Comparison of ENCODE assay signal across 9 cellular contexts in genomic region chr17:75679706-75680201, GRCh38. TPM values are rescaled to one million over a fixed set of nuclear protein-coding genes. Genes with fewer than 3 reads are reported as not detected.
DNase-seq lines count a peak whose midpoint lies in the region; ATAC-seq and TF ChIP-seq lines count a peak whose summit lies in the region.
"Had no signal": no experiment of that assay in that cellular context is flagged by ENCODE, and none has a peak within 500 bp of the region (broad histone marks: within the 10 kb centered on the region; RNA-seq: fewer than 3 reads in every experiment).

No MANE protein-coding gene starts in this region.

- DNase-seq in dermis microvascular lymphatic vessel endothelial cell (ENCODE audit: low read depth in 2 of 2) (peak; percentile 94 to 97), mesenchymal stem cell (peak; percentile 32)
- DNase-seq: NCI-H526 treated with DMSO at 0.1 percent for 48 hours had no signal

- TF ChIP-seq CTCF in 22Rv1 (IDR thresholded peaks at IDR 0.05) (no peak), LNCAP (IDR thresholded peaks at IDR 0.05) (peak; percentile 49)

- H2AK5ac ChIP-seq in mesenchymal stem cell (ENCODE audit: low read length, severe bottlenecking), result peak overlapping the region; percentile 95

- ATAC-seq in GM19023 (IDR thresholded peaks at IDR 0.05; ENCODE audit: unreplicated experiment) (no peak), HG02973 (IDR thresholded peaks at IDR 0.05; ENCODE audit: unreplicated experiment) (no peak), GM21367 (IDR thresholded peaks at IDR 0.05; ENCODE audit: unreplicated experiment) (no peak), HG03045 (IDR thresholded peaks at IDR 0.05; ENCODE audit: unreplicated experiment) (no peak)

- peaks cover 24% of the 10 kb centered on the region for H3K4me1 ChIP-seq in mesenchymal stem cell (ENCODE audit: control insufficient read depth, insufficient read depth, low read depth, low read length)

- no peak overlapping the region for H3K4ac ChIP-seq in mesenchymal stem cell (ENCODE audit: low read depth in 1 of 2, low read length in 2 of 2)

- no peak overlapping the region for H3K23ac ChIP-seq in mesenchymal stem cell (ENCODE audit: low read length in 2 of 2)

- no peak overlapping the region for H3K18ac ChIP-seq in mesenchymal stem cell (ENCODE audit: low read depth in 1 of 2, low read length in 2 of 2)

- 77% methylated on average over 11 of the region's 11 CpGs for WGBS in mesenchymal stem cell

- no peak overlapping the region for H2BK5ac ChIP-seq in mesenchymal stem cell (ENCODE audit: low read depth, low read length, poor library complexity, severe bottlenecking)

- no peaks in the 10 kb centered on the region for H3K27me3 ChIP-seq in mesenchymal stem cell (ENCODE audit: control insufficient read depth in 1 of 2, insufficient read depth in 1 of 2, low read length in 2 of 2)

- no peak overlapping the region for H4K8ac ChIP-seq in mesenchymal stem cell (ENCODE audit: low read length)

- H3K36me3 ChIP-seq in mesenchymal stem cell (ENCODE audit: control insufficient read depth in 1 of 2, insufficient read depth in 2 of 2, low read depth in 1 of 2, low read length in 2 of 2), result peaks cover 14 to 47% of the 10 kb centered on the region in 2 experiments

- H2BK12ac ChIP-seq in mesenchymal stem cell (ENCODE audit: low read length in 2 of 2), result no peak overlapping the region

- H2AFZ ChIP-seq in mesenchymal stem cell (ENCODE audit: low read depth, low read length), result no peak overlapping the region

- peaks cover 9% of the 10 kb centered on the region for H3K79me1 ChIP-seq in mesenchymal stem cell (replicated peaks; ENCODE audit: low read length, poor library complexity, severe bottlenecking)

- no peak overlapping the region for H3K9ac ChIP-seq in mesenchymal stem cell (ENCODE audit: low read length)

- H4K91ac ChIP-seq in mesenchymal stem cell (ENCODE audit: low read length), result no peak overlapping the region

- H3K27ac ChIP-seq in 22Rv1 (peak overlapping the region; percentile 25), mesenchymal stem cell (ENCODE audit: low read length, poor library complexity, severe bottlenecking) (peak overlapping the region; percentile 89)

- no peak overlapping the region for H3K14ac ChIP-seq in mesenchymal stem cell (ENCODE audit: low read length in 2 of 2)

- no peak overlapping the region for H2BK120ac ChIP-seq in mesenchymal stem cell (ENCODE audit: low read depth, low read length)

- H3K4me3 ChIP-seq in mesenchymal stem cell (ENCODE audit: insufficient read depth in 1 of 2, low read depth in 1 of 2, low read length in 2 of 2), result no peak overlapping the region

- no peak overlapping the region for H2BK15ac ChIP-seq in mesenchymal stem cell (ENCODE audit: low read depth, poor library complexity, severe bottlenecking)

- no peak overlapping the region for H3K4me2 ChIP-seq in mesenchymal stem cell (ENCODE audit: low read length, poor library complexity, severe bottlenecking)

- no peaks in the 10 kb centered on the region for H3K9me3 ChIP-seq in mesenchymal stem cell (ENCODE audit: control insufficient read depth, low read length)

RNA-seq across cellular contexts. Expression of gene SAP30BP, which starts 12.6 kb away (rescaled TPM):
- 41.2 and 44.9 TPM in 2 replicates for total RNA-seq in dermis microvascular lymphatic vessel endothelial cell
- polyA plus RNA-seq in mesenchymal stem cell (2013, experiment 1 of 2), result 68.5 TPM
- polyA plus RNA-seq in mesenchymal stem cell (2013, experiment 2 of 2), result 71.8 TPM

RNA-seq across cellular contexts. Expression of gene RECQL5, which starts 12.8 kb away (rescaled TPM):
- total RNA-seq in dermis microvascular lymphatic vessel endothelial cell, result 11.2 and 11.5 TPM in 2 replicates
- polyA plus RNA-seq in mesenchymal stem cell (2013, experiment 1 of 2), result 9.8 TPM
- 9.5 TPM for polyA plus RNA-seq in mesenchymal stem cell (2013, experiment 2 of 2)

RNA-seq across cellular contexts. Expression of gene ITGB4, which starts 41.5 kb away (rescaled TPM):
- 16.9 and 37.6 TPM in 2 replicates for total RNA-seq in dermis microvascular lymphatic vessel endothelial cell
- 1.3 TPM for polyA plus RNA-seq in mesenchymal stem cell (2013, experiment 1 of 2)
- 1.0 TPM for polyA plus RNA-seq in mesenchymal stem cell (2013, experiment 2 of 2)

RNA-seq across cellular contexts. Expression of gene SMIM5, which starts 46.5 kb away (rescaled TPM):
- under 0.01 TPM in 1 of 2 replicates, not detected in the other for total RNA-seq in dermis microvascular lymphatic vessel endothelial cell
- polyA plus RNA-seq in mesenchymal stem cell (2013, experiment 1 of 2), result 0.08 TPM
- 0.04 TPM for polyA plus RNA-seq in mesenchymal stem cell (2013, experiment 2 of 2)
